Comparison of ENCODE assay signal across 8 cellular contexts in the genomic region with DNA sequence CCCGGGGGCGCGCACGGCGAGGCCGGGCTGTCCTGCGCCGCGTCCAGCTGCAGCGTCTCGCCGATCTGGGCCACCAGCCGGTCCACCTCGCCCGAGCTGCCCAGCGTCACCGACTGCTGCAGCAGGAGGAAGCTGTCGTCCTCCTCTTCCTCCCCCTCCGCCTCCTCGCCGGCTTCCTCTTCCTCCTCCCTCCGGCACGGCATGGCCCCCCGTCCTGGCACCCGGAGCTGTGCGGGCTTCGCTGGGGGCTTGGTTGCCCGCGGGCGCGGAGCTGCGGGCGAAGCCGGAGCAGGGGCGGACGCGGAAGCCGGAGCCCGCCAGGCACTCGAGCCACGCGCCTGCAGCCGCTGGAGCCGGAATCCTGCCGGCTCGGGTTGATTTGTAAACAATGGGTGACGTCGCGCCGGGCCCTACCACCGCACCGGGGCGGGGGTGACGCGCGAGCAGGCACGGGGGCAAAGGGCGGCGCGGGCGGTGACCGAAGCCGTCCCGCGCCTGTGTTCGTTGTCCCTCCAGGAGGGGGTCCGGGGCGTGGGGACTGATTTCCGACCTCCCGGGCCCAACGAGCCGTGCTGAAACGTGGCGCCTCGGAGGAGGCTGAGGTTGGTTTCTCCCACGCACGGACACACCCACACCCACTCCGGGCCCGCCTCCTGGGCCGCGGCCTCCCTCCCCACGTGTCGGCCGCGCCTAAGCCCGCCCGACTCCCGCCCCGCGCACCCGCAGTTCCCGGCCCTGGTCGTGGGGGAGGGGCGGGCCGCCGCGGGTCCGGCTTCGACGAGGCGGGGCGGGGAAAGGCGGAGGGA.
DNase-seq lines count a peak whose midpoint lies in the region; ATAC-seq and TF ChIP-seq lines count a peak whose summit lies in the region.

FRAT2 (minus strand) TSS at position 360 of the 806 bp plus-strand sequence; CDS start at position 203, 157 bp downstream.

- no peak for TF ChIP-seq CTCF in AG09319 (IDR thresholded peaks at IDR 0.05; ENCODE audit: low read depth, low read length)
- TF ChIP-seq CTCF in choroid plexus epithelial cell (conservative IDR thresholded peaks at IDR 0.05; ENCODE audit: low read depth, low read length): no peak

- DNase-seq in AG09319 (ENCODE audit: extremely low read depth, low read depth) (peak; percentile 87), NCI-H446 (lab: John Stamatoyannopoulos, UW) (peak; percentile 28 to 83), choroid plexus epithelial cell (ENCODE audit: low read depth) (peak; percentile 95)
- peak; percentile 87 to 88 for DNase-seq in activated CD4-positive, alpha-beta T cell treated with anti-CD3 and anti-CD28 coated beads for 4 hours
- DNase-seq in stimulated activated CD4-positive, alpha-beta T cell treated with anti-CD3 and anti-CD28 coated beads, Interleukin-1b, Interleukin-23, amount 100 ng/mL, for 1 hour (ENCODE audit: low read depth in 2 of 2): peak; percentile 59 to 76

- peak within 1 kb of the TSS; percentile 98 for H3K27ac ChIP-seq in layer of hippocampus (ENCODE audit: low read depth, low read length)

- H3K4me3 ChIP-seq in choroid plexus epithelial cell (ENCODE audit: low read depth, low read length): peak within 1 kb of the TSS; percentile 81

- no peaks in the 10 kb centered on the region for H3K27me3 ChIP-seq in layer of hippocampus (ENCODE audit: control insufficient read depth, insufficient read depth, low read length)

- ATAC-seq in GM18909 (IDR thresholded peaks at IDR 0.05; ENCODE audit: poor library complexity, unreplicated experiment): peak; percentile 84
- ATAC-seq in HG03139 (IDR thresholded peaks at IDR 0.05; ENCODE audit: unreplicated experiment): peak; percentile 72

Comparison
In these comparisons a context has a peak if more than half of its experiments do, and no peak if none do; other contexts are left out.
1. Peak in every context shown above with its lines: DNase-seq, ATAC-seq, H3K4me3 ChIP-seq and H3K27ac ChIP-seq.